In the genomic region with DNA sequence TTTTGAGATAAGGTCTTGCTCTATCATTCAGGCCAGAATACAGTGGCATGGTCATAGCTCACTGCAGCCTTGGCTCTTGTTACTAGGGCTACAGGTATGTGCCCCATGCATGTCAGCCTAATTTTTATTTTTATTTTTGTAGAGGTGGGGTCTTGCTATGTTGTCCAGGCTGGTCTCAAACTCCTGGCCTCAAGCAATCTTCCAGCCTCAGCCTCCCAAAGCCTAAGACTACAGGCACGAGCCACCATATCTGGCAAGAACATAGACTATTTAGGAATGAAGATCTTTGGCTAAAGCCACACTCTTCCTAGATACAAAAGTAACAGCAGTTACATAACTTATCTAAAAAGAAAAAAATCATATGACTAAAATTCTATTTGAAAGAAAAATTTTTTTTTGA, we compare ENCODE assay signal across 4 cellular contexts.
"Had no signal": no experiment of that assay in that cellular context is flagged by ENCODE, and none has a peak within 500 bp of the region (broad histone marks: within the 10 kb centered on the region; RNA-seq: fewer than 3 reads in every experiment).

No MANE protein-coding gene starts in this region.

- H3K4me3 ChIP-seq: GM12878 had no signal

- DNase-seq: GDM1, GF-D8 had no signal

- FAIRE-seq: GM12891 had no signal
